ENCODE assay signal across 9 cellular contexts in genomic region chr19:54231077-54231931, GRCh38. TPM values are rescaled to one million over a fixed set of nuclear protein-coding genes. Genes with fewer than 3 reads are reported as not detected.
A peak's percentile ranks its signal among the peaks of the same experiment; 100 is the strongest.
DNase-seq lines count a peak whose midpoint lies in the region; ATAC-seq and TF ChIP-seq lines count a peak whose summit lies in the region.
"Had no signal": no experiment of that assay in that cellular context is flagged by ENCODE, and none has a peak within 500 bp of the region (broad histone marks: within the 10 kb centered on the region; RNA-seq: fewer than 3 reads in every experiment).

No MANE protein-coding gene starts in this region.

- no TSS peak for BruUV-seq in PC-3 (replicated peaks; lab: Mats Ljungman, UMichigan)

- H2AFZ ChIP-seq in PC-3 (ENCODE audit: low read length) = no peak overlapping the region

- H3K27me3 ChIP-seq in PC-3 (ENCODE audit: low read length) (peaks cover 10% of the 10 kb centered on the region; the same call in 1 of the 2 replicates), esophagus squamous epithelium (peaks cover 0 to 30% (median 0%) of the 10 kb centered on the region in 4 donors)
- H3K27me3 ChIP-seq in naive thymus-derived CD4-positive, alpha-beta T cell (ENCODE audit: control insufficient read depth in 2 of 2, insufficient read depth in 2 of 2, low read length in 2 of 2) = no peaks in the 10 kb centered on the region

- H3K36me3 ChIP-seq in PC-3 (ENCODE audit: low read depth, low read length) = no peaks in the 10 kb centered on the region
- H3K36me3 ChIP-seq in esophagus squamous epithelium = no peaks in the 10 kb centered on the region
- H3K36me3 ChIP-seq in naive thymus-derived CD4-positive, alpha-beta T cell (ENCODE audit: control insufficient read depth in 2 of 3, insufficient read depth in 3 of 3, low read length in 3 of 3) = no peaks in the 10 kb centered on the region

- 15 to 18% methylated on average over 18 to 20 of the region's 21 CpGs for WGBS in esophagus squamous epithelium, 2 donors

- CTCF ChIA-PET in PC-3 (lab: Charles Lee) = interaction anchor here (0.6 kb wide), 1 partner anchor 223 kb away, joined by 3 read pairs; no protein-coding TSS in a partner anchor
- CTCF ChIA-PET in naive thymus-derived CD4-positive, alpha-beta T cell (lab: Charles Lee) = interaction anchor here (0.5 to 2.4 kb wide), 5 partner anchors 24 to 160 kb away, joined by 3 to 12 read pairs (median 4); partner anchors contain the start of gene TMC4

- H3K79me2 ChIP-seq in PC-3 (ENCODE audit: low read length) = no peaks in the 10 kb centered on the region

- H3K9me2 ChIP-seq in PC-3 (replicated peaks; ENCODE audit: low read length) = no peaks in the 10 kb centered on the region

- no peaks in the 10 kb centered on the region for H4K20me1 ChIP-seq in PC-3 (ENCODE audit: low read length)

- no peak overlapping the region for H3K9ac ChIP-seq in PC-3 (ENCODE audit: low read length)

- no peaks in the 10 kb centered on the region for H3K9me3 ChIP-seq in PC-3 (ENCODE audit: low read length)
- no peaks in the 10 kb centered on the region for H3K9me3 ChIP-seq in esophagus squamous epithelium
- no peaks in the 10 kb centered on the region for H3K9me3 ChIP-seq in naive thymus-derived CD4-positive, alpha-beta T cell (ENCODE audit: control insufficient read depth in 2 of 3, low read length in 3 of 3)

- POLR2A ChIA-PET in PC-3 (lab: Charles Lee; ENCODE audit: unreplicated experiment) = interaction anchor here (0.7 kb wide), 1 partner anchor 40 kb away, joined by 4 read pairs; the partner anchor contains the start of gene TSEN34
- POLR2A ChIA-PET in naive thymus-derived CD4-positive, alpha-beta T cell (lab: Charles Lee) = no interaction called here

- peaks cover 0 to 52% (median 35%) of the 10 kb centered on the region in 5 donors for H3K27me3 Mint-ChIP-seq in naive thymus-derived CD4-positive, alpha-beta T cell

- H3K36me3 Mint-ChIP-seq in naive thymus-derived CD4-positive, alpha-beta T cell = peaks cover 0 to 2% (median 0%) of the 10 kb centered on the region in 5 donors
- H3K36me3 Mint-ChIP-seq in stimulated activated effector memory CD8-positive, alpha-beta T cell treated with anti-CD3 and anti-CD28 coated beads, Interleukin-12 subunit alpha, Interleukin-12 subunit beta, amount 100 ng/mL, for 72 hours = no peaks in the 10 kb centered on the region

- DNase-seq in GM04503 (ENCODE audit: low read depth) = peak; percentile 21
- peak; percentile 84 for DNase-seq in HuH-7 (ENCODE audit: low spot score)
- peak; percentile 93 for DNase-seq in PC-3
- peak; percentile 84 for DNase-seq in activated T-cell treated with anti-CD3 and anti-CD28 coated beads for 4 hours
- DNase-seq in esophagus squamous epithelium (lab: John Stamatoyannopoulos, UW) = no peak
- peak; percentile 48 to 89 (median 70) for DNase-seq in naive thymus-derived CD4-positive, alpha-beta T cell
- DNase-seq in stimulated activated effector memory CD8-positive, alpha-beta T cell treated with anti-CD3 and anti-CD28 coated beads, Interleukin-12 subunit alpha, Interleukin-12 subunit beta, amount 100 ng/mL, for 72 hours (ENCODE audit: low spot score in 2 of 2) = peak; percentile 85 to 93

- TF ChIP-seq CTCF in PC-3 (conservative IDR thresholded peaks at IDR 0.05; ENCODE audit: low read depth, low read length) = peak; percentile 99
- TF ChIP-seq CTCF in esophagus squamous epithelium (IDR thresholded peaks at IDR 0.05) = peak; percentile 77 to 87 (median 85)

- no peak overlapping the region for H3K4me2 ChIP-seq in PC-3 (ENCODE audit: low read length)

- ATAC-seq in PC-3 (peak; percentile 98), HG03135 (IDR thresholded peaks at IDR 0.05; ENCODE audit: unreplicated experiment) (no peak)
- peak; percentile 85 for ATAC-seq in naive thymus-derived CD4-positive, alpha-beta T cell
- peak; percentile 98 for ATAC-seq in stimulated activated effector memory CD8-positive, alpha-beta T cell treated with anti-CD3 and anti-CD28 coated beads, Interleukin-12 subunit alpha, Interleukin-12 subunit beta, amount 100 ng/mL, for 72 hours

- H3K27ac Mint-ChIP-seq in naive thymus-derived CD4-positive, alpha-beta T cell = peak overlapping the region in 1 of 9 donors; percentile 26
- H3K27ac Mint-ChIP-seq in stimulated activated effector memory CD8-positive, alpha-beta T cell treated with anti-CD3 and anti-CD28 coated beads, Interleukin-12 subunit alpha, Interleukin-12 subunit beta, amount 100 ng/mL, for 72 hours = no peak overlapping the region

- no peaks in the 10 kb centered on the region for H3K9me3 Mint-ChIP-seq in naive thymus-derived CD4-positive, alpha-beta T cell
- H3K9me3 Mint-ChIP-seq in stimulated activated effector memory CD8-positive, alpha-beta T cell treated with anti-CD3 and anti-CD28 coated beads, Interleukin-12 subunit alpha, Interleukin-12 subunit beta, amount 100 ng/mL, for 72 hours = no peaks in the 10 kb centered on the region

- intact Hi-C loops in PC-3 (cut with micrococcal nuclease) = loop anchor here (1.0 to 10.0 kb wide), 3 partner anchors 41 to 427 kb away; no protein-coding TSS in a partner anchor
- intact Hi-C loops in esophagus squamous epithelium (cut with DNase I) = loop anchor here (10.0 kb wide), 1 partner anchor 67 kb away; no protein-coding TSS in a partner anchor
- intact Hi-C loops in naive thymus-derived CD4-positive, alpha-beta T cell (cut with micrococcal nuclease) = loop anchor here (1.0 to 5.0 kb wide), 5 partner anchors 23 to 324 kb away; partner anchors contain the start of genes CACNG7 (in 1 of the 2) and MBOAT7 (in 1 of the 2)

- H3K4me3 Mint-ChIP-seq in naive thymus-derived CD4-positive, alpha-beta T cell = no peak overlapping the region
- H3K4me3 Mint-ChIP-seq in stimulated activated effector memory CD8-positive, alpha-beta T cell treated with anti-CD3 and anti-CD28 coated beads, Interleukin-12 subunit alpha, Interleukin-12 subunit beta, amount 100 ng/mL, for 72 hours = no peak overlapping the region

- H3K4me1 Mint-ChIP-seq in naive thymus-derived CD4-positive, alpha-beta T cell = peaks cover 0 to 14% (median 5%) of the 10 kb centered on the region in 7 donors
- peaks cover 6% of the 10 kb centered on the region for H3K4me1 Mint-ChIP-seq in stimulated activated effector memory CD8-positive, alpha-beta T cell treated with anti-CD3 and anti-CD28 coated beads, Interleukin-12 subunit alpha, Interleukin-12 subunit beta, amount 100 ng/mL, for 72 hours

- H3K4me3 ChIP-seq in PC-3 (ENCODE audit: low read length) (no peak overlapping the region), esophagus squamous epithelium (no peak overlapping the region)
- no peak overlapping the region for H3K4me3 ChIP-seq in naive thymus-derived CD4-positive, alpha-beta T cell (ENCODE audit: low read length)

- TF ChIP-seq POLR2A in esophagus squamous epithelium (IDR thresholded peaks at IDR 0.05) = no peak

- H3F3A ChIP-seq in PC-3 (ENCODE audit: low read length, unreplicated experiment) = no peaks in the 10 kb centered on the region

- H3K27ac ChIP-seq in PC-3 (ENCODE audit: low read length) (no peak overlapping the region), esophagus squamous epithelium (no peak overlapping the region)
- H3K27ac ChIP-seq in naive thymus-derived CD4-positive, alpha-beta T cell (ENCODE audit: low read depth, low read length) = no peak overlapping the region
- H3K27ac ChIP-seq: epithelial cell of prostate had no signal

- peaks cover 8% of the 10 kb centered on the region for H3K4me1 ChIP-seq in PC-3 (ENCODE audit: insufficient read depth, low read length)
- H3K4me1 ChIP-seq in esophagus squamous epithelium = no peaks in the 10 kb centered on the region
- peaks cover 0 to 3% of the 10 kb centered on the region in 2 donors for H3K4me1 ChIP-seq in naive thymus-derived CD4-positive, alpha-beta T cell (ENCODE audit: control insufficient read depth in 2 of 2, insufficient read depth in 2 of 2, low read length in 2 of 2)

RNA-seq across cellular contexts. Expression of gene LILRB3, which starts 8.5 kb away (rescaled TPM):
- total RNA-seq in PC-3 (2014; rRNA removed) (not detected in 2 replicates), esophagus squamous epithelium (10 to 100 TPM in 1 of 4 donors, 1 to 10 TPM in 2, not detected in 1; 7.8 to 18.8 (median 8.3) TPM)
- 10 to 100 TPM in 1 of 5 experiments, 1 to 10 TPM in 4; 1.9 to 76.4 (median 2.1) TPM for total RNA-seq in naive thymus-derived CD4-positive, alpha-beta T cell
- under 1 TPM in 1 of 2 donors, not detected in 1; 0.40 TPM for polyA plus RNA-seq in naive thymus-derived CD4-positive, alpha-beta T cell

RNA-seq across cellular contexts. Expression of gene LILRA6, which starts 11.3 kb away (rescaled TPM):
- total RNA-seq in PC-3 (2014; rRNA removed) (not detected in 2 replicates), esophagus squamous epithelium (1 to 10 TPM in 1 of 4 donors, under 1 TPM in 2, not detected in 1; 0.53 to 1.7 (median 0.95) TPM)
- 10 to 100 TPM in 1 of 5 experiments, 1 to 10 TPM in 1, under 1 TPM in 3; 0.24 to 27.0 (median 0.97) TPM for total RNA-seq in naive thymus-derived CD4-positive, alpha-beta T cell
- polyA plus RNA-seq in naive thymus-derived CD4-positive, alpha-beta T cell = under 1 TPM; 0.12 to 0.36 TPM

RNA-seq across cellular contexts. Expression of gene LILRB5, which starts 25.8 kb away (rescaled TPM):
- total RNA-seq in PC-3 (2014; rRNA removed) (not detected in 2 replicates), esophagus squamous epithelium (1 to 10 TPM in 3 of 4 donors, not detected in 1; 1.4 to 9.3 (median 5.8) TPM)
- total RNA-seq in naive thymus-derived CD4-positive, alpha-beta T cell = 1 to 10 TPM in 3 of 5 experiments, under 1 TPM in 1, not detected in 1; 0.08 to 1.8 (median 1.2) TPM
- polyA plus RNA-seq in naive thymus-derived CD4-positive, alpha-beta T cell = not detected

RNA-seq across cellular contexts. Expression of gene RPS9, which starts 30.6 kb away (rescaled TPM):
- total RNA-seq in PC-3 (2014; rRNA removed) (3,477 and 3,621 TPM in 2 replicates), esophagus squamous epithelium (1,000 to 10,000 TPM; 1,466 to 2,803 (median 2,105) TPM)
- 1,000 to 10,000 TPM; 1,217 to 2,149 (median 1,306) TPM for total RNA-seq in naive thymus-derived CD4-positive, alpha-beta T cell
- polyA plus RNA-seq in naive thymus-derived CD4-positive, alpha-beta T cell = 1,000 to 10,000 TPM; 1,192 to 1,308 TPM

RNA-seq across cellular contexts. Expression of gene TSEN34, which starts 40.2 kb away (rescaled TPM):
- total RNA-seq in PC-3 (2014; rRNA removed) (122 and 173 TPM in 2 replicates), esophagus squamous epithelium (10 to 100 TPM; 56.1 to 70.9 (median 64.4) TPM)
- total RNA-seq in naive thymus-derived CD4-positive, alpha-beta T cell = 10 to 100 TPM in 4 of 5 experiments, 1 to 10 TPM in 1; 9.5 to 24.2 (median 17.8) TPM
- 10 to 100 TPM; 29.5 to 48.7 TPM for polyA plus RNA-seq in naive thymus-derived CD4-positive, alpha-beta T cell
